In the genomic region with DNA sequence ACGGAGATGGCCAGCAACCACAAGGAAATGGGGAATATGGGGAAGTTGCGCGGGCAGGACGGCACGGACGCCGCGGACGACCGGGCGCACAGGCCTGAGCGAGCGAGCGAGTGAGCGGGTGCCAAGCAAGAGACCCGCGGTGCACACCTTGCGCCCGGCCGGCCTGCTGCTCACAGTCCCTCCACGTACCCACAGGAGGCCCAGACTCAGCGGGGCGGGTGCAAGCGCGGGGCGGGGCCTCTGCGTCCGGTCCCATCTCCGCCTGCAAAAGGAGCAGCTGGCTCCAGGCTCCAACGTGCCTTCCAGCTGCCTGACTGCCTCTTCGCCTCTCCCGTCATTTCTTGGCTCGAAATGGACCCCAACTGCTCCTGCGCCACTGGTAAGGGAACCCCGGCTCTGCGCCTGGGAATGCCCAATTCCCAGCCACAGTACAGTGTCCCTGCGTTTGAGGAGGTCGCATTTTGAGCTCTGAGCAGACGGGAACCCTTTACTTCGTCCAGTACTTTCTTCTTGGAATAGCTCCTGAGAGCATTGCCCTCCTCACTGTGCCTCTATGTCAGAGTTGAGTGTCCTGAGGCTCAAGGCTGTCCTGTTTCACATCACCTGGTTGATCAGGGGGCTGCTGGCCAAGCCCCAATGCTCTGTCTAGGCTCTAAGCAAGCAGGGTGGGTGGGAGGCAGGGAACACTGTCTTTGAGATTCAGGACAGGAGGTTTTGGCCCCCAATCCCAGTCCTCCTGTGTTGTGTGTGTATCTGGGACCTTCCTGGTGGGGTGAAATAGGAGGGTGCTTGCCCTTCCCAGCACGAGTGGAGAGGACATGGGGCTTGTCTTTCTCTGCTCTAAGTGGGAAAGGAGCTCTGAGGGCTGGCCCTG, we compare ENCODE assay signal across 10 cellular contexts. TPM values are rescaled to one million over a fixed set of nuclear protein-coding genes. Genes with fewer than 3 reads are reported as not detected.
DNase-seq lines count a peak whose midpoint lies in the region; ATAC-seq and TF ChIP-seq lines count a peak whose summit lies in the region.
"Had no signal": no experiment of that assay in that cellular context is flagged by ENCODE, and none has a peak within 500 bp of the region (broad histone marks: within the 10 kb centered on the region; RNA-seq: fewer than 3 reads in every experiment).

No MANE protein-coding gene starts in this region.

- H3K27me3 ChIP-seq in adrenal gland (no peaks in the 10 kb centered on the region), right atrium auricular region (no peaks in the 10 kb centered on the region), rectal smooth muscle tissue (ENCODE audit: control insufficient read depth, insufficient read depth, low read length) (peaks cover 3% of the 10 kb centered on the region)
- H3K27me3 ChIP-seq: SJSA1 had no signal

- H3K4me3 ChIP-seq in adrenal gland: peak overlapping the region in 2 of 4 donors; percentile 26 to 41
- H3K4me3 ChIP-seq in right atrium auricular region: peak overlapping the region; percentile 25 to 52
- H3K4me3 ChIP-seq in rectal smooth muscle tissue (ENCODE audit: low read length): peak overlapping the region; percentile 70
- H3K4me3 ChIP-seq: BLaER1 treated with 17β-estradiol and CSF1 and Interleukin-3, amounts not matched to agents 10 nM and 100 nM; SJSA1 had no signal

- DNase-seq in activated CD4-positive, alpha-beta T cell treated with anti-CD3 and anti-CD28 coated beads for 48 hours: peak; percentile 84
- DNase-seq in activated CD4-positive, alpha-beta T cell treated with anti-CD3 and anti-CD28 coated beads for 1 hour: no peak
- DNase-seq in adrenal gland (peak; percentile 61 to 86 (median 80)), right atrium auricular region (ENCODE audit: low spot score) (peak; percentile 84), DMS79 (lab: John Stamatoyannopoulos, UW) (no peak)

- WGBS in adrenal gland, 4 donors: 15 to 33% (median 26%) methylated on average over 8 to 41 of the region's 41 CpGs

- TF ChIP-seq CTCF in adrenal gland (IDR thresholded peaks at IDR 0.05) (no peak), right atrium auricular region (IDR thresholded peaks at IDR 0.05) (peak in 1 of 2 donors; percentile 15)

- peak overlapping the region in 4 of 5 donors; percentile 17 to 57 (median 36) for H3K27ac ChIP-seq in adrenal gland
- peak overlapping the region; percentile 80 to 86 for H3K27ac ChIP-seq in right atrium auricular region
- peak overlapping the region; percentile 61 for H3K27ac ChIP-seq in rectal smooth muscle tissue (ENCODE audit: low read depth, low read length)
- H3K27ac ChIP-seq: BLaER1 treated with 17β-estradiol and CSF1 and Interleukin-3, amounts not matched to agents 10 nM and 100 nM; SJSA1 had no signal

- H3K9me3 ChIP-seq in adrenal gland (replicated peaks in 1 of 3) (no peaks in the 10 kb centered on the region), right atrium auricular region (no peaks in the 10 kb centered on the region)
- H3K9me3 ChIP-seq: SJSA1 had no signal

- ATAC-seq in GM21447 (IDR thresholded peaks at IDR 0.05; ENCODE audit: unreplicated experiment) (no peak), GM19395 (IDR thresholded peaks at IDR 0.05; ENCODE audit: unreplicated experiment) (no peak)

- H3K36me3 ChIP-seq in adrenal gland (replicated peaks in 1 of 2): no peaks in the 10 kb centered on the region
- H3K36me3 ChIP-seq in right atrium auricular region: no peaks in the 10 kb centered on the region
- H3K36me3 ChIP-seq in rectal smooth muscle tissue (ENCODE audit: control insufficient read depth, insufficient read depth, low read length): no peaks in the 10 kb centered on the region
- H3K36me3 ChIP-seq: BLaER1 treated with 17β-estradiol and CSF1 and Interleukin-3, amounts not matched to agents 10 nM and 100 nM; SJSA1 had no signal

- H3K4me1 ChIP-seq in adrenal gland (replicated peaks in 1 of 2): peaks cover 0 to 23% of the 10 kb centered on the region in 2 donors
- peaks cover 0 to 35% of the 10 kb centered on the region in 2 donors for H3K4me1 ChIP-seq in right atrium auricular region
- H3K4me1 ChIP-seq in rectal smooth muscle tissue (ENCODE audit: control insufficient read depth, insufficient read depth, low read length): peaks cover 5% of the 10 kb centered on the region

- peak overlapping the region; percentile 56 for H3K9ac ChIP-seq in rectal smooth muscle tissue (ENCODE audit: low read length)
- H3K9ac ChIP-seq: BLaER1 treated with 17β-estradiol and CSF1 and Interleukin-3, amounts not matched to agents 10 nM and 100 nM had no signal

- intact Hi-C loops in adrenal gland (cut with DNase I): no loop called here

- TF ChIP-seq POLR2A in adrenal gland (IDR thresholded peaks at IDR 0.05): peak in 1 of 2 donors; percentile 55

RNA-seq across cellular contexts. Expression of gene MT1E, which starts 8.1 kb away (rescaled TPM):
- total RNA-seq in adrenal gland (1,000 to 10,000 TPM in 1 of 8 donors, 100 to 1,000 TPM in 7; 126 to 1,395 (median 358) TPM), right atrium auricular region (100 to 1,000 TPM; 129 to 210 TPM)
- 1,000 to 10,000 TPM in 1 of 3 donors, 100 to 1,000 TPM in 2; 452 to 1,382 (median 541) TPM for polyA plus RNA-seq in adrenal gland

RNA-seq across cellular contexts. Expression of gene MT2A, which starts 9.1 kb away (rescaled TPM):
- 1,000 to 10,000 TPM in 3 of 8 donors, 100 to 1,000 TPM in 4, 10 to 100 TPM in 1; 43.8 to 6,828 (median 533) TPM for total RNA-seq in adrenal gland
- polyA plus RNA-seq in adrenal gland: 1,000 to 10,000 TPM in 1 of 3 donors, 100 to 1,000 TPM in 2; 442 to 2,904 (median 888) TPM
- 100 to 1,000 TPM in 1 of 2 donors, 10 to 100 TPM in 1; 33.3 to 118 TPM for total RNA-seq in right atrium auricular region

RNA-seq across cellular contexts. Expression of gene MT1M, which starts 15.0 kb away (rescaled TPM):
- total RNA-seq in adrenal gland (10 to 100 TPM in 4 of 8 donors, 1 to 10 TPM in 4; 5.1 to 14.4 (median 10.6) TPM), right atrium auricular region (1 to 10 TPM; 5.2 to 9.9 TPM)
- 10 to 100 TPM in 1 of 3 donors, 1 to 10 TPM in 2; 6.0 to 50.3 (median 8.0) TPM for polyA plus RNA-seq in adrenal gland

RNA-seq across cellular contexts. Expression of gene MT1A, which starts 21.0 kb away (rescaled TPM):
- total RNA-seq in adrenal gland (10 to 100 TPM in 4 of 8 donors, 1 to 10 TPM in 3, not detected in 1; 6.9 to 85.1 (median 12.4) TPM), right atrium auricular region (10 to 100 TPM in 1 of 2 donors, not detected in 1; 30.0 TPM)
- 100 to 1,000 TPM in 2 of 3 donors, 10 to 100 TPM in 1; 16.5 to 273 (median 100) TPM for polyA plus RNA-seq in adrenal gland
- total RNA-seq: SJSA1 had no signal

RNA-seq across cellular contexts. Expression of gene MT3, which starts 28.1 kb away (rescaled TPM):
- 100 to 1,000 TPM in 1 of 8 donors, 10 to 100 TPM in 6, 1 to 10 TPM in 1; 5.5 to 138 (median 33.6) TPM for total RNA-seq in adrenal gland
- polyA plus RNA-seq in adrenal gland: 100 to 1,000 TPM in 2 of 3 donors, 10 to 100 TPM in 1; 54.2 to 354 (median 169) TPM
- not detected for total RNA-seq in right atrium auricular region
- total RNA-seq: SJSA1 had no signal

Comparison
In these comparisons a context has a peak if more than half of its experiments do, and no peak if none do; other contexts are left out.
1. DNase-seq: peak in activated CD4-positive, alpha-beta T cell treated with anti-CD3 and anti-CD28 coated beads for 48 hours (single experiment), adrenal gland (7 of 7) and right atrium auricular region (single experiment); none in activated CD4-positive, alpha-beta T cell treated with anti-CD3 and anti-CD28 coated beads for 1 hour (single experiment) and DMS79 (single experiment).
2. Peak in every context shown above with its lines, with median percentiles within 50 percentile points of each other: H3K27ac ChIP-seq.